Comparison of ENCODE assay signal across 1 cellular context in genomic region chr12:26857465-26858176, GRCh38.
TF ChIP-seq lines count a peak whose summit lies in the region.

No MANE protein-coding gene starts in this region.

TF ChIP-seq in SK-N-SH, 30 proteins besides CTCF, POLR2A, EP300 and RAD21 (continued from another document):
- TF ChIP-seq SIN3A (IDR thresholded peaks at IDR 0.05; ENCODE audit: borderline replicate concordance, low read depth, low read length) (no peak), GATA2 (CRISPR knock-in tag; IDR thresholded peaks at IDR 0.05) (no peak), USF2 (IDR thresholded peaks at IDR 0.05; ENCODE audit: borderline replicate concordance, low read depth, low read length) (no peak), CHD2 (IDR thresholded peaks at IDR 0.05; ENCODE audit: low read length, partially characterized antibody) (no peak), RFX5 (IDR thresholded peaks at IDR 0.05; ENCODE audit: low read length) (no peak), TEAD4 (IDR thresholded peaks at IDR 0.05; ENCODE audit: borderline replicate concordance, insufficient read depth) (no peak), RXRA (IDR thresholded peaks at IDR 0.05; ENCODE audit: borderline replicate concordance, low read depth) (no peak), PBX3 (IDR thresholded peaks at IDR 0.05) (no peak), SMC3 (IDR thresholded peaks at IDR 0.05; ENCODE audit: low read depth, low read length) (no peak)
